Comparison of ENCODE assay signal across 26 cellular contexts in genomic region chr3:182243625-182244024, GRCh38.
"Had no signal": no experiment of that assay in that cellular context is flagged by ENCODE, and none has a peak within 500 bp of the region (broad histone marks: within the 10 kb centered on the region; RNA-seq: fewer than 3 reads in every experiment).

No MANE protein-coding gene starts in this region.

- H3K36me3 Mint-ChIP-seq: activated CD8-positive, alpha-beta memory T cell treated with anti-CD3 and anti-CD28 coated beads, Interleukin-2, amount 10 ng/mL, durations not matched to agents 7 days and 5 days; activated naive CD8-positive, alpha-beta T cell treated with anti-CD3 and anti-CD28 coated beads, Interleukin-2, amount 10 ng/mL, durations not matched to agents 7 days and 5 days; mesothelial cell of epicardium; naive B cell; stimulated activated effector memory CD8-positive, alpha-beta T cell treated with anti-CD3 and anti-CD28 coated beads, Interleukin-12 subunit alpha, Interleukin-12 subunit beta, amount 100 ng/mL, for 72 hours had no signal

- H3K36me3 ChIP-seq: ascending aorta, brain microvascular endothelial cell, esophagus squamous epithelium, pancreas, prostate gland, sigmoid colon, thyroid gland, upper lobe of left lung, vagina had no signal

- H3K27ac Mint-ChIP-seq: activated CD8-positive, alpha-beta memory T cell treated with anti-CD3 and anti-CD28 coated beads, Interleukin-2, amount 10 ng/mL, durations not matched to agents 7 days and 5 days; activated CD8-positive, alpha-beta T cell treated with anti-CD3 and anti-CD28 coated beads, Interleukin-2, amount 10 ng/mL, durations not matched to agents 7 days and 5 days; activated naive CD8-positive, alpha-beta T cell treated with anti-CD3 and anti-CD28 coated beads, Interleukin-2, amount 10 ng/mL, durations not matched to agents 7 days and 5 days; mesothelial cell of epicardium; naive B cell; nephron progenitor cell; stimulated activated effector memory CD8-positive, alpha-beta T cell treated with anti-CD3 and anti-CD28 coated beads, Interleukin-12 subunit alpha, Interleukin-12 subunit beta, amount 100 ng/mL, for 72 hours; stimulated activated naive CD8-positive, alpha-beta T cell treated with anti-CD3 and anti-CD28 coated beads, Interleukin-15, Interleukin-2, amounts not matched to agents 100 ng/mL and 50 ng/mL, for 24 hours; T-helper 17 cell had no signal

- H3K27me3 Mint-ChIP-seq: activated CD8-positive, alpha-beta memory T cell treated with anti-CD3 and anti-CD28 coated beads, Interleukin-2, amount 10 ng/mL, durations not matched to agents 7 days and 5 days; stimulated activated naive CD8-positive, alpha-beta T cell treated with anti-CD3 and anti-CD28 coated beads, Interleukin-15, Interleukin-2, amounts not matched to agents 100 ng/mL and 50 ng/mL, for 24 hours; T-helper 17 cell had no signal

- H3K27ac ChIP-seq: ascending aorta, brain microvascular endothelial cell, epithelial cell of prostate, pancreas, prostate gland, thyroid gland, upper lobe of left lung, vagina had no signal

- ATAC-seq: activated CD8-positive, alpha-beta memory T cell treated with anti-CD3 and anti-CD28 coated beads, Interleukin-2, amount 10 ng/mL, durations not matched to agents 7 days and 5 days; activated CD8-positive, alpha-beta T cell treated with anti-CD3 and anti-CD28 coated beads, Interleukin-2, amount 10 ng/mL, durations not matched to agents 7 days and 5 days; pancreas; stimulated activated effector memory CD8-positive, alpha-beta T cell treated with anti-CD3 and anti-CD28 coated beads, Interleukin-12 subunit alpha, Interleukin-12 subunit beta, amount 100 ng/mL, for 72 hours; T-helper 17 cell had no signal

- H3K4me1 ChIP-seq: ascending aorta, pancreas, prostate gland, thyroid gland, upper lobe of left lung, vagina had no signal

- H3K9me3 ChIP-seq: ascending aorta, esophagus squamous epithelium, pancreas, prostate gland, sigmoid colon, thyroid gland, upper lobe of left lung, vagina had no signal

- H3K4me3 ChIP-seq: ascending aorta, esophagus squamous epithelium, pancreas, prostate gland, sigmoid colon, thyroid gland, upper lobe of left lung, vagina had no signal

- H3K9me3 Mint-ChIP-seq: activated naive CD8-positive, alpha-beta T cell treated with anti-CD3 and anti-CD28 coated beads, Interleukin-2, amount 10 ng/mL, durations not matched to agents 7 days and 5 days; mesothelial cell of epicardium; nephron progenitor cell; stimulated activated naive CD8-positive, alpha-beta T cell treated with anti-CD3 and anti-CD28 coated beads, Interleukin-15, Interleukin-2, amounts not matched to agents 100 ng/mL and 50 ng/mL, for 24 hours had no signal

- H3K4me3 Mint-ChIP-seq: activated CD8-positive, alpha-beta memory T cell treated with anti-CD3 and anti-CD28 coated beads, Interleukin-2, amount 10 ng/mL, durations not matched to agents 7 days and 5 days; activated CD8-positive, alpha-beta T cell treated with anti-CD3 and anti-CD28 coated beads, Interleukin-2, amount 10 ng/mL, durations not matched to agents 7 days and 5 days; activated naive CD8-positive, alpha-beta T cell treated with anti-CD3 and anti-CD28 coated beads, Interleukin-2, amount 10 ng/mL, durations not matched to agents 7 days and 5 days; mesothelial cell of epicardium; naive B cell; nephron progenitor cell; stimulated activated effector memory CD8-positive, alpha-beta T cell treated with anti-CD3 and anti-CD28 coated beads, Interleukin-12 subunit alpha, Interleukin-12 subunit beta, amount 100 ng/mL, for 72 hours; stimulated activated naive CD8-positive, alpha-beta T cell treated with anti-CD3 and anti-CD28 coated beads, Interleukin-15, Interleukin-2, amounts not matched to agents 100 ng/mL and 50 ng/mL, for 24 hours; T-helper 17 cell had no signal

- H3K4me1 Mint-ChIP-seq: activated CD8-positive, alpha-beta memory T cell treated with anti-CD3 and anti-CD28 coated beads, Interleukin-2, amount 10 ng/mL, durations not matched to agents 7 days and 5 days; activated naive CD8-positive, alpha-beta T cell treated with anti-CD3 and anti-CD28 coated beads, Interleukin-2, amount 10 ng/mL, durations not matched to agents 7 days and 5 days; mesothelial cell of epicardium; naive B cell; stimulated activated effector memory CD8-positive, alpha-beta T cell treated with anti-CD3 and anti-CD28 coated beads, Interleukin-12 subunit alpha, Interleukin-12 subunit beta, amount 100 ng/mL, for 72 hours; T-helper 17 cell had no signal

- H3K27me3 ChIP-seq: ascending aorta, brain microvascular endothelial cell, esophagus squamous epithelium, pancreas, sigmoid colon, thyroid gland, upper lobe of left lung, vagina had no signal

- DNase-seq: activated CD4-positive, alpha-beta T cell treated with anti-CD3 and anti-CD28 coated beads for 1 hour; activated CD4-positive, alpha-beta T cell treated with anti-CD3 and anti-CD28 coated beads, Interleukin-2, amount 50 U/mL, for 1 hour; activated CD8-positive, alpha-beta memory T cell treated with anti-CD3 and anti-CD28 coated beads, Interleukin-2, amount 10 ng/mL, durations not matched to agents 7 days and 5 days; activated CD8-positive, alpha-beta T cell treated with anti-CD3 and anti-CD28 coated beads, Interleukin-2, amount 10 ng/mL, durations not matched to agents 7 days and 5 days; activated effector memory CD4-positive, alpha-beta T cell treated with Interleukin-2 at 50 U/mL for 16 hours; activated naive CD4-positive, alpha-beta T cell treated with Interleukin-2 at 50 U/mL for 16 hours; activated naive CD8-positive, alpha-beta T cell treated with anti-CD3 and anti-CD28 coated beads, Interleukin-2, amount 10 ng/mL, durations not matched to agents 7 days and 5 days; brain microvascular endothelial cell; esophagus squamous epithelium; naive B cell; nephron progenitor cell; pancreas; small intestine; stimulated activated CD4-positive, alpha-beta T cell treated with anti-CD3 and anti-CD28 coated beads, Interleukin-4, amount 100 ng/mL, for 24 hours; T-helper 17 cell; T1000; thyroid gland; upper lobe of left lung had no signal
